In genomic region chr10:69407621-69408301, GRCh38 we compare ENCODE assay signal across 8 cellular contexts. TPM values are rescaled to one million over a fixed set of nuclear protein-coding genes. Genes with fewer than 3 reads are reported as not detected.
DNase-seq lines count a peak whose midpoint lies in the region; FAIRE-seq and TF ChIP-seq lines count a peak whose summit lies in the region.

No MANE protein-coding gene starts in this region.

- peak overlapping the region; percentile 49 for H3K9ac ChIP-seq in OCI-LY3 (ENCODE audit: low read length)

- H3K4me1 ChIP-seq in OCI-LY3 (ENCODE audit: low read length) = peaks cover 18% of the 10 kb centered on the region

- no peak overlapping the region for H3K4me3 Mint-ChIP-seq in nephron progenitor cell

- H3K79me2 ChIP-seq in OCI-LY3 (ENCODE audit: low read length) = no peaks in the 10 kb centered on the region

- no peaks in the 10 kb centered on the region for H4K20me1 ChIP-seq in OCI-LY3 (ENCODE audit: insufficient read depth, low read length)

- peak; percentile 43 for TF ChIP-seq CTCF in OCI-LY3 (IDR thresholded peaks at IDR 0.05; ENCODE audit: low read depth, low read length)
- peak; percentile 21 for TF ChIP-seq CTCF in nephron progenitor cell (IDR thresholded peaks at IDR 0.05)

- H3K9me3 ChIP-seq in OCI-LY3 (ENCODE audit: insufficient read depth, low read length) = no peaks in the 10 kb centered on the region

- peak overlapping the region; percentile 31; the same call in 1 of the 2 replicates for H2AFZ ChIP-seq in OCI-LY3 (ENCODE audit: low read depth, low read length)

- peak overlapping the region; percentile 69 for H3K4me3 ChIP-seq in OCI-LY3 (ENCODE audit: low read length)

- H3K9me3 Mint-ChIP-seq in nephron progenitor cell = no peaks in the 10 kb centered on the region

- no peak overlapping the region for H3K27ac Mint-ChIP-seq in nephron progenitor cell

- peak; percentile 23 to 32 for DNase-seq in activated CD4-positive, alpha-beta T cell treated with anti-CD3 and anti-CD28 coated beads for 4 hours
- no peak for DNase-seq in activated CD4-positive, alpha-beta T cell treated with anti-CD3 and anti-CD28 coated beads, Interleukin-2, amount 50 U/mL, for 4 hours
- DNase-seq in cerebellum (ENCODE audit: low spot score) (peak; percentile 60), nephron progenitor cell (no peak), inferior parietal cortex (ENCODE audit: extremely low spot score) (no peak), frontal cortex (ENCODE audit: low spot score in 2 of 2) (no peak), middle frontal gyrus (ENCODE audit: extremely low spot score, low spot score) (no peak)

- no peak overlapping the region for H3K27ac ChIP-seq in OCI-LY3 (ENCODE audit: low read length)

- no peak for FAIRE-seq in frontal cortex (lab: Jason Lieb, UNC)

- H3K36me3 ChIP-seq in OCI-LY3 (replicated peaks; ENCODE audit: low read depth, low read length) = no peaks in the 10 kb centered on the region

- peak overlapping the region; percentile 76 for H3K4me2 ChIP-seq in OCI-LY3 (ENCODE audit: low read length)

- peaks cover 7% of the 10 kb centered on the region for H3K36me3 Mint-ChIP-seq in nephron progenitor cell (ENCODE audit: low read depth)

- H3K4me1 Mint-ChIP-seq in nephron progenitor cell = peaks cover 45% of the 10 kb centered on the region

- peaks cover 17% of the 10 kb centered on the region for H3K27me3 Mint-ChIP-seq in nephron progenitor cell (ENCODE audit: low read depth, poor library complexity)

- no peaks in the 10 kb centered on the region for H3K27me3 ChIP-seq in OCI-LY3 (ENCODE audit: low read depth, low read length)

RNA-seq across cellular contexts. Expression of gene TACR2, which starts 9.0 kb away (rescaled TPM):
- total RNA-seq in cerebellum = 0.82 TPM
- 0.82 TPM for total RNA-seq in frontal cortex

RNA-seq across cellular contexts. Expression of gene TSPAN15, which starts 43.5 kb away (rescaled TPM):
- total RNA-seq in cerebellum (15.1 TPM), frontal cortex (5.7 TPM)

Comparison
In these comparisons a context has a peak if more than half of its experiments do, and no peak if none do; other contexts are left out.
1. DNase-seq: peak in activated CD4-positive, alpha-beta T cell treated with anti-CD3 and anti-CD28 coated beads for 4 hours (2 of 2) and cerebellum (single experiment); none in activated CD4-positive, alpha-beta T cell treated with anti-CD3 and anti-CD28 coated beads, Interleukin-2, amount 50 U/mL, for 4 hours (0 of 2), nephron progenitor cell (single experiment), inferior parietal cortex (single experiment), frontal cortex (0 of 2) and middle frontal gyrus (single experiment).